ENCODE assay signal across 8 cellular contexts in genomic region chr2:221771297-221771696, GRCh38.
"Had no signal": no experiment of that assay in that cellular context is flagged by ENCODE, and none has a peak within 500 bp of the region (broad histone marks: within the 10 kb centered on the region; RNA-seq: fewer than 3 reads in every experiment).

No MANE protein-coding gene starts in this region.

- ATAC-seq: GM12878 had no signal

- H3K4me3 ChIP-seq: GM12878 had no signal

- DNase-seq: GDM1, GF-D8 had no signal

- FAIRE-seq: G401.6, GM12878, GM12891, GM12892, GM18507, GM19239 had no signal
